11 cellular contexts compared by ENCODE assay signal in the genomic region with DNA sequence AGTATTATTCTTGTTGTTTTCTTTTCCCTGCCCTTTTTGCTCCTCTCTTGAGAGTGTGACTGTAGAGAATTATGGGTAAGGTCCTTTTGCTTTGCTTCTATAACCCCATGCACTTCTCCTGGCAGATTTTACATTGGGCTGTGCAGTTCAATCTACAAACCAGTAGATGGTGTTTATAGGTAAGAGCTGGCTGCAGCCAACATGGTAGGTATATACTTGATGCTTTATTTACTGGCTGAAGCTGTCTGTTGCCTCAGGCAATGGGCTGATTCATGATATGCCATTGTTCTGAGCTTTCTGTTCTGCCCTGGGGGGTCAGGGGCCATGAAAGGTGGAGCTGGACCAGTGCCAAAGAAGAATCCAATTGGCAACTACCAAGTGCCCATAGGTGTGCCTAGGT. TPM values are rescaled to one million over a fixed set of nuclear protein-coding genes. Genes with fewer than 3 reads are reported as not detected.
DNase-seq lines count a peak whose midpoint lies in the region; ATAC-seq and TF ChIP-seq lines count a peak whose summit lies in the region.
"Had no signal": no experiment of that assay in that cellular context is flagged by ENCODE, and none has a peak within 500 bp of the region (broad histone marks: within the 10 kb centered on the region; RNA-seq: fewer than 3 reads in every experiment).

No MANE protein-coding gene starts in this region.

- H3K36me3 Mint-ChIP-seq in naive thymus-derived CD4-positive, alpha-beta T cell, result no peaks in the 10 kb centered on the region

- intact Hi-C loops in posterior cingulate gyrus (cut with DNase I), result no loop called here
- intact Hi-C loops in naive thymus-derived CD4-positive, alpha-beta T cell (cut with micrococcal nuclease), result no loop called here

- CTCF ChIA-PET in naive thymus-derived CD4-positive, alpha-beta T cell (lab: Charles Lee), result no interaction called here

- no peaks in the 10 kb centered on the region for H3K9me3 ChIP-seq in naive thymus-derived CD4-positive, alpha-beta T cell (ENCODE audit: control insufficient read depth in 2 of 3, low read length in 3 of 3)

- no peak overlapping the region for H3K27ac ChIP-seq in naive thymus-derived CD4-positive, alpha-beta T cell (ENCODE audit: low read depth, low read length)

- H3K4me1 Mint-ChIP-seq in naive thymus-derived CD4-positive, alpha-beta T cell, result no peaks in the 10 kb centered on the region

- ATAC-seq in GM21786 (IDR thresholded peaks at IDR 0.05; ENCODE audit: unreplicated experiment), result peak; percentile 39
- ATAC-seq in naive thymus-derived CD4-positive, alpha-beta T cell, result no peak

- TF ChIP-seq CTCF in GM12872 (IDR thresholded peaks at IDR 0.05; ENCODE audit: insufficient read depth, low read depth, low read length), result peak; percentile 44; the same call in 2 of the 3 replicates

- H3K36me3 ChIP-seq in H7 (replicated peaks; ENCODE audit: control insufficient read depth, insufficient read depth, low read length), result no peaks in the 10 kb centered on the region
- H3K36me3 ChIP-seq in naive thymus-derived CD4-positive, alpha-beta T cell (ENCODE audit: control insufficient read depth in 2 of 3, insufficient read depth in 3 of 3, low read length in 3 of 3), result no peaks in the 10 kb centered on the region

- POLR2A ChIA-PET in naive thymus-derived CD4-positive, alpha-beta T cell (lab: Charles Lee), result no interaction called here

- H3K27me3 ChIP-seq in H7 (ENCODE audit: control insufficient read depth, insufficient read depth, low read length), result no peaks in the 10 kb centered on the region
- no peaks in the 10 kb centered on the region for H3K27me3 ChIP-seq in naive thymus-derived CD4-positive, alpha-beta T cell (ENCODE audit: control insufficient read depth in 2 of 2, insufficient read depth in 2 of 2, low read length in 2 of 2)

- no peaks in the 10 kb centered on the region for H3K4me1 ChIP-seq in naive thymus-derived CD4-positive, alpha-beta T cell (ENCODE audit: control insufficient read depth in 2 of 2, insufficient read depth in 2 of 2, low read length in 2 of 2)

- H3K27me3 Mint-ChIP-seq in naive thymus-derived CD4-positive, alpha-beta T cell, result peaks cover 0 to 11% (median 5%) of the 10 kb centered on the region in 5 donors

- H3K27ac Mint-ChIP-seq in naive thymus-derived CD4-positive, alpha-beta T cell, result no peak overlapping the region

- peaks cover 0 to 3% (median 0%) of the 10 kb centered on the region in 11 donors for H3K9me3 Mint-ChIP-seq in naive thymus-derived CD4-positive, alpha-beta T cell

- DNase-seq in NCI-H524 treated with DMSO at 0.1 percent for 48 hours (lab: John Stamatoyannopoulos, UW) (peak; percentile 20), kidney tubule cell (ENCODE audit: low spot score) (peak; percentile 17), H7 (no peak), posterior cingulate gyrus (no peak), HCEC 1CT (no peak)
- no peak for DNase-seq in naive thymus-derived CD4-positive, alpha-beta T cell
- DNase-seq: activated CD4-positive, alpha-beta T cell treated with anti-CD3 and anti-CD28 coated beads for 48 hours; aorta had no signal

- no peak overlapping the region for H3K4me3 ChIP-seq in H7 (ENCODE audit: insufficient read depth, low read depth, low read length)
- H3K4me3 ChIP-seq in naive thymus-derived CD4-positive, alpha-beta T cell (ENCODE audit: low read length), result no peak overlapping the region

- H3K4me3 Mint-ChIP-seq in naive thymus-derived CD4-positive, alpha-beta T cell, result no peak overlapping the region

RNA-seq across cellular contexts. Expression of a gene that starts 48.3 kb away (rescaled TPM):
- total RNA-seq in H7 (2014; rRNA removed; shearing (Covaris generic)), result not detected in 2 replicates
- not detected for total RNA-seq in naive thymus-derived CD4-positive, alpha-beta T cell
- polyA plus RNA-seq in naive thymus-derived CD4-positive, alpha-beta T cell, result not detected
- total RNA-seq: aorta, NCI-H460 had no signal

Comparison
In these comparisons a context has a peak if more than half of its experiments do, and no peak if none do; other contexts are left out.
1. DNase-seq: peak in NCI-H524 treated with DMSO at 0.1 percent for 48 hours (single experiment) and kidney tubule cell (single experiment); none in H7 (single experiment), posterior cingulate gyrus (0 of 10), HCEC 1CT (single experiment) and naive thymus-derived CD4-positive, alpha-beta T cell (0 of 9).